24 cellular contexts compared by ENCODE assay signal in genomic region chr3:130543322-130543721, GRCh38. TPM values are rescaled to one million over a fixed set of nuclear protein-coding genes. Genes with fewer than 3 reads are reported as not detected.
"Had no signal": no experiment of that assay in that cellular context is flagged by ENCODE, and none has a peak within 500 bp of the region (broad histone marks: within the 10 kb centered on the region; RNA-seq: fewer than 3 reads in every experiment).

No MANE protein-coding gene starts in this region.

- H3K9me3 ChIP-seq: ascending aorta, right lobe of liver, transverse colon, uterus had no signal

- DNase-seq: activated T-cell treated with anti-CD3 and anti-CD28 coated beads, Interleukin-2, amount 50 U/mL, for 1 hour; brain microvascular endothelial cell; central memory CD4-positive, alpha-beta T cell; dermis blood vessel endothelial cell; effector CD8-positive, alpha-beta T cell; foreskin melanocyte; kidney glomerular epithelial cell; left lung; naive B cell; occipital lobe; posterior cingulate gyrus; right lobe of liver; stimulated activated CD4-positive, alpha-beta T cell treated with anti-CD3 and anti-CD28 coated beads, Interleukin-1b, Interleukin-23, amount 100 ng/mL, for 48 hours; stimulated activated naive CD8-positive, alpha-beta T cell treated with anti-CD3 and anti-CD28 coated beads, Interleukin-15, amount 100 ng/mL, for 72 hours; transverse colon; uterus had no signal

- ATAC-seq: activated naive CD4-positive, alpha-beta T cell treated with anti-CD3 and anti-CD28 coated beads, Interleukin-2, amount 50 U/mL, for 72 hours; activated T-helper 17 cell treated with anti-CD3 and anti-CD28 coated beads, Interleukin-2, amount 50 U/mL, for 72 hours; left lung; right lobe of liver; stimulated activated naive CD8-positive, alpha-beta T cell treated with anti-CD3 and anti-CD28 coated beads, Interleukin-15, amount 100 ng/mL, for 72 hours; WTC11 had no signal

- H3K4me3 ChIP-seq: ascending aorta, hepatocyte, left lung, lung, right lobe of liver, skin epidermis, transverse colon, uterus had no signal

- H3K4me1 ChIP-seq: ascending aorta, left lung, right lobe of liver, transverse colon, uterus had no signal

- H3K27ac ChIP-seq: ascending aorta, brain microvascular endothelial cell, hepatocyte, left lung, right lobe of liver, skin epidermis, transverse colon, uterus had no signal

- H3K36me3 ChIP-seq: ascending aorta, brain microvascular endothelial cell, left lung, right lobe of liver, transverse colon, uterus had no signal

- H3K27me3 ChIP-seq: ascending aorta, brain microvascular endothelial cell, hepatocyte, left lung, right lobe of liver, transverse colon, uterus had no signal

RNA-seq across cellular contexts. Expression of gene COL6A6, which starts 26.3 kb away (rescaled TPM):
- total RNA-seq: activated naive CD4-positive, alpha-beta T cell treated with anti-CD3 and anti-CD28 coated beads, Interleukin-2, amount 50 U/mL, for 72 hours; activated T-helper 17 cell treated with anti-CD3 and anti-CD28 coated beads, Interleukin-2, amount 50 U/mL, for 72 hours; ascending aorta; dermis blood vessel endothelial cell; neural crest cell had no signal
